8 cellular contexts compared by ENCODE assay signal in genomic region chr6:3410385-3411360, GRCh38. TPM values are rescaled to one million over a fixed set of nuclear protein-coding genes. Genes with fewer than 3 reads are reported as not detected.
DNase-seq lines count a peak whose midpoint lies in the region; ATAC-seq and TF ChIP-seq lines count a peak whose summit lies in the region.

No MANE protein-coding gene starts in this region.

- H3K36me3 Mint-ChIP-seq in mesothelial cell of epicardium = peaks cover 17% of the 10 kb centered on the region

- DNase-seq in SHP77 (lab: John Stamatoyannopoulos, UW) (peak; percentile 24 to 74), SHP77 treated with DMSO at 0.1 percent for 48 hours (lab: John Stamatoyannopoulos, UW) (no peak), NCI-H524 treated with DMSO at 0.1 percent for 48 hours (lab: John Stamatoyannopoulos, UW) (peak; percentile 53), mesothelial cell of epicardium (ENCODE audit: low spot score in 2 of 2, unreplicated experiment in 2 of 2) (peak; percentile 53 to 76)
- peak; percentile 59 to 72 for DNase-seq in activated CD4-positive, alpha-beta T cell treated with anti-CD3 and anti-CD28 coated beads, Interleukin-2, amount 50 U/mL, for 48 hours
- DNase-seq in effector CD8-positive, alpha-beta T cell (lab: John Stamatoyannopoulos, UW) = peak; percentile 59
- peak; percentile 14 to 57 for DNase-seq in stimulated activated CD8-positive, alpha-beta memory T cell treated with anti-CD3 and anti-CD28 coated beads, Interleukin-7, amount 100 ng/mL, for 1 hour (ENCODE audit: low read depth in 2 of 2)

- peaks cover 4% of the 10 kb centered on the region for H3K9me3 Mint-ChIP-seq in mesothelial cell of epicardium

- ATAC-seq in GM18511 (IDR thresholded peaks at IDR 0.05; ENCODE audit: unreplicated experiment) = no peak

- peaks cover 31% of the 10 kb centered on the region for H3K4me1 Mint-ChIP-seq in mesothelial cell of epicardium

- peak overlapping the region; percentile 31 for H3K27ac Mint-ChIP-seq in mesothelial cell of epicardium

- no peaks in the 10 kb centered on the region for H3K27me3 Mint-ChIP-seq in mesothelial cell of epicardium (ENCODE audit: low read depth)

- TF ChIP-seq CTCF in mesothelial cell of epicardium (IDR thresholded peaks at IDR 0.05; ENCODE audit: unreplicated experiment) = peak; percentile 78

- no peak overlapping the region for H3K4me3 Mint-ChIP-seq in mesothelial cell of epicardium

RNA-seq across cellular contexts. Expression of gene SLC22A23, which starts 46.2 kb away (rescaled TPM):
- 24.3 to 25.0 TPM (median 24.5 TPM) in 3 replicates for total RNA-seq in mesothelial cell of epicardium
